Comparison of ENCODE assay signal across 11 cellular contexts in the genomic region with DNA sequence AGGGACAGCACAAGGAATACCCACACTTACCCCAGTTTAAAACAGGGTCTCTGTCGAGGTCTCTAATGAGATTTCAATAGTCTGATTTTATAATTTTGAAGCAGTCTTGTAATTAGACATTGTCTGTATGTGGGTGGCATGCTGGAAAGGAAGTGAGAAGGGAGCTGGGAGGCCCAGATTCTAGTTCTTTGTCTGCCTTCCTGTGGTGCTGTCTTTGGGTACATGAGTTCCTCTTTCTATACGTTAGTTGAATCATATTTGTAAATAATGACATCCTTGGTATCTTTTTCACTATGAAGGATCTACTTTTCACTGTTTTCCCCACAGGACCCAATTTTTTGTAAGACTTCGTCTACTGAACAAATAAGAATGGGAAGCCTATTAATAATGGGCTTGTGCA. TPM values are rescaled to one million over a fixed set of nuclear protein-coding genes. Genes with fewer than 3 reads are reported as not detected.
DNase-seq lines count a peak whose midpoint lies in the region; ATAC-seq and TF ChIP-seq lines count a peak whose summit lies in the region.
"Had no signal": no experiment of that assay in that cellular context is flagged by ENCODE, and none has a peak within 500 bp of the region (broad histone marks: within the 10 kb centered on the region; RNA-seq: fewer than 3 reads in every experiment).

No MANE protein-coding gene starts in this region.

- H3K9me3 ChIP-seq in left lung, result no peaks in the 10 kb centered on the region

- ATAC-seq in GM19468 (IDR thresholded peaks at IDR 0.05; ENCODE audit: extremely low read depth, unreplicated experiment) (peak; percentile 79), HG03064 (IDR thresholded peaks at IDR 0.05; ENCODE audit: low read depth, unreplicated experiment) (peak; percentile 80), left lung (no peak)

- no peak overlapping the region for H3K4me3 ChIP-seq in foreskin fibroblast (ENCODE audit: low read depth in 1 of 2, low read length in 2 of 2)
- H3K4me3 ChIP-seq in left lung, result no peak overlapping the region

- H3K27ac ChIP-seq in left lung, result no peak overlapping the region
- H3K27ac ChIP-seq in substantia nigra (ENCODE audit: low read depth, low read length, poor library complexity, severe bottlenecking), result no peak overlapping the region

- no peaks in the 10 kb centered on the region for H3K4me1 ChIP-seq in left lung

- in situ Hi-C loops in GM13976 (cut with MboI; ENCODE audit: low sequenced_read_pairs, unreplicated experiment), result no loop called here

- DNase-seq in GM13976 (ENCODE audit: low spot score) (peak; percentile 61), NOMO-1 treated with DMSO at 0.1 percent for 48 hours (lab: John Stamatoyannopoulos, UW; ENCODE audit: unreplicated experiment) (peak; percentile 92), foreskin fibroblast (no peak), left lung (no peak), COLO829 (ENCODE audit: low spot score) (no peak), substantia nigra (lab: John Stamatoyannopoulos, UW) (no peak)
- DNase-seq: effector memory CD4-positive, alpha-beta T cell; nucleus accumbens had no signal

- H3K36me3 ChIP-seq in left lung, result no peaks in the 10 kb centered on the region

- no peaks in the 10 kb centered on the region for H3K27me3 ChIP-seq in left lung

- no peak for TF ChIP-seq CTCF in GM13976 (IDR thresholded peaks at IDR 0.05; ENCODE audit: borderline replicate concordance, control extremely low read depth, extremely low read depth, insufficient read depth, missing control alignments)
- TF ChIP-seq CTCF in foreskin fibroblast (IDR thresholded peaks at IDR 0.05; ENCODE audit: low read depth, low read length), result no peak
- no peak for TF ChIP-seq CTCF in left lung (IDR thresholded peaks at IDR 0.05)

- intact Hi-C loops in left lung (cut with DNase I), result no loop called here

RNA-seq across cellular contexts. Expression of a gene that starts 42.0 kb away (rescaled TPM):
- 1 to 10 TPM; 3.4 to 7.1 TPM for total RNA-seq in left lung
- total RNA-seq: T-helper 2 cell treated with Interferon-gamma antibody and Interleukin-4, amounts not matched to agents 100 ng/mL and 5 ng/mL, for 36 hours had no signal

Comparison
In these comparisons a context has a peak if more than half of its experiments do, and no peak if none do; other contexts are left out.
1. DNase-seq: peak in GM13976 (single experiment) and NOMO-1 treated with DMSO at 0.1 percent for 48 hours (single experiment); none in foreskin fibroblast (0 of 2), left lung (0 of 2), COLO829 (single experiment) and substantia nigra (0 of 49).